In genomic region chr1:46036894-46037596, GRCh38 we compare ENCODE assay signal across 8 cellular contexts.
DNase-seq lines count a peak whose midpoint lies in the region; ATAC-seq and TF ChIP-seq lines count a peak whose summit lies in the region.

No MANE protein-coding gene starts in this region.

- peak; percentile 100 for TF ChIP-seq RAD21 in HCT116 (IDR thresholded peaks at IDR 0.05; ENCODE audit: low read depth)

- RAD21 ChIA-PET in HCT116 (lab: Charles Lee; ENCODE audit: low non-redundant PET in 1 of 2, low total read pairs in 2 of 2, uncharacterized antibody in 2 of 2, unreplicated experiment in 2 of 2) = no interaction called here

- H3K27ac ChIP-seq in CD8-positive, alpha-beta memory T cell (ENCODE audit: low read depth, low read length) = no peak overlapping the region
- H3K27ac ChIP-seq in HCT116 (ENCODE audit: low read depth, low read length) = no peak overlapping the region

- H3K4me3 Mint-ChIP-seq in CD8-positive, alpha-beta memory T cell = no peak overlapping the region

- H3K4me1 ChIP-seq in CD8-positive, alpha-beta memory T cell (ENCODE audit: insufficient read depth, low read length) = peaks cover 6% of the 10 kb centered on the region
- peaks cover 7 to 11% of the 10 kb centered on the region in 2 experiments; a peak in 3 of 4 replicates for H3K4me1 ChIP-seq in HCT116 (ENCODE audit: control insufficient read depth in 1 of 2, insufficient read depth in 2 of 2, low read length in 2 of 2)

- no peaks in the 10 kb centered on the region for H3K79me2 ChIP-seq in HCT116 (ENCODE audit: insufficient read depth, low read length)

- no peaks in the 10 kb centered on the region for H3K36me3 Mint-ChIP-seq in CD8-positive, alpha-beta memory T cell

- H3K4me2 ChIP-seq in HCT116 (ENCODE audit: low read length) = no peak overlapping the region

- no TSS peak for BruUV-seq in HCT116 (replicated peaks; lab: Mats Ljungman, UMichigan)

- no peaks in the 10 kb centered on the region for H3K27me3 Mint-ChIP-seq in CD8-positive, alpha-beta memory T cell

- H3K9me3 Mint-ChIP-seq in CD8-positive, alpha-beta memory T cell = no peaks in the 10 kb centered on the region

- H3K36me3 ChIP-seq in CD8-positive, alpha-beta memory T cell (ENCODE audit: insufficient read depth, low read length) = no peaks in the 10 kb centered on the region
- no peaks in the 10 kb centered on the region for H3K36me3 ChIP-seq in HCT116 (ENCODE audit: control insufficient read depth in 1 of 2, insufficient read depth in 2 of 2, low read length in 2 of 2)

- no peak overlapping the region for H3K4me3 ChIP-seq in CD8-positive, alpha-beta memory T cell (ENCODE audit: low read length)
- H3K4me3 ChIP-seq in HCT116 (replicated peaks in 1 of 2; ENCODE audit: low read depth in 1 of 2, low read length in 2 of 2) = no peak overlapping the region

- H3K9me3 ChIP-seq in CD8-positive, alpha-beta memory T cell (ENCODE audit: low read length) = no peaks in the 10 kb centered on the region
- H3K9me3 ChIP-seq in HCT116 (ENCODE audit: control insufficient read depth in 1 of 2, insufficient read depth in 1 of 2, low read depth in 1 of 2, low read length in 2 of 2) = no peaks in the 10 kb centered on the region

- no peaks in the 10 kb centered on the region for H3K27me3 ChIP-seq in CD8-positive, alpha-beta memory T cell (ENCODE audit: insufficient read depth, low read length, poor library complexity, severe bottlenecking)
- H3K27me3 ChIP-seq in HCT116 (ENCODE audit: insufficient read depth, low read length) = no peaks in the 10 kb centered on the region

- H3K27ac Mint-ChIP-seq in CD8-positive, alpha-beta memory T cell = no peak overlapping the region

- POLR2A ChIA-PET in CD8-positive, alpha-beta memory T cell (lab: Charles Lee) = no interaction called here
- POLR2A ChIA-PET in HCT116 (lab: Charles Lee) = interaction anchor here (1.4 kb wide), 1 partner anchor 146 kb away, joined by 4 read pairs; no protein-coding TSS in a partner anchor

- H4K20me1 ChIP-seq in HCT116 (ENCODE audit: insufficient read depth) = no peaks in the 10 kb centered on the region

- peak; percentile 67 to 86 (median 77) for DNase-seq in CD8-positive, alpha-beta memory T cell
- DNase-seq in HCT116 (ENCODE audit: low read depth, low spot score) (peak; percentile 63), NCI-H446 (lab: John Stamatoyannopoulos, UW) (peak; percentile 86 to 91), kidney glomerular epithelial cell (lab: John Stamatoyannopoulos, UW) (peak; percentile 59)
- peak; percentile 86 for DNase-seq in activated CD4-positive, CD25-positive, alpha-beta regulatory T cell treated with anti-CD3 and anti-CD28 coated beads, Interleukin-2, amount 50 U/mL, for 72 hours
- DNase-seq in central memory CD4-positive, alpha-beta T cell = peak; percentile 68
- peak; percentile 90 for DNase-seq in stimulated activated CD4-positive, alpha-beta T cell treated with anti-CD3 and anti-CD28 coated beads, Interleukin-2, amount 100 ng/mL, for 24 hours

- CTCF ChIA-PET in CD8-positive, alpha-beta memory T cell (lab: Charles Lee) = interaction anchor here (0.6 to 8.5 kb wide), 13 partner anchors 10 to 186 kb away, joined by 3 to 69 read pairs (median 5); partner anchors contain the start of gene TSPAN1
- CTCF ChIA-PET in HCT116 (lab: Charles Lee) = interaction anchor here (1.1 to 5.4 kb wide), 2 partner anchors 146 to 187 kb away, joined by 3 to 36 read pairs; no protein-coding TSS in a partner anchor

- H3K4me1 Mint-ChIP-seq in CD8-positive, alpha-beta memory T cell = no peaks in the 10 kb centered on the region

- TF ChIP-seq POLR2A in HCT116 (IDR thresholded peaks at IDR 0.05; ENCODE audit: borderline replicate concordance, extremely low read depth, insufficient read depth, insufficient read length) = no peak

- no peak overlapping the region for H3K9ac ChIP-seq in HCT116 (ENCODE audit: low read length)

- no peaks in the 10 kb centered on the region for H3K9me2 ChIP-seq in HCT116 (ENCODE audit: insufficient read depth)

- ATAC-seq in HCT116 (peak; percentile 85), HG03135 (IDR thresholded peaks at IDR 0.05; ENCODE audit: unreplicated experiment) (no peak)

- intact Hi-C loops in HCT116 (cut with micrococcal nuclease) = loop anchor here (1.0 to 5.0 kb wide), 3 partner anchors 142 to 310 kb away; no protein-coding TSS in a partner anchor

- H2AFZ ChIP-seq in HCT116 (ENCODE audit: low read depth, low read length, poor library complexity, severe bottlenecking) = no peak overlapping the region

- peak; percentile 96 to 98 (median 96) for TF ChIP-seq CTCF in HCT116 (IDR thresholded peaks at IDR 0.05 in 2 of 3, conservative IDR thresholded peaks at IDR 0.05 in 1 of 3; ENCODE audit: borderline replicate concordance in 1 of 3, insufficient read depth in 1 of 3, low read depth in 2 of 3, low read length in 2 of 3)

TF ChIP-seq in HCT116, 20 proteins besides CTCF, POLR2A, EP300 and RAD21:
- no peak for TF ChIP-seq JUND (IDR thresholded peaks at IDR 0.05)
- TF ChIP-seq ZNF274 (IDR thresholded peaks at IDR 0.05; ENCODE audit: low read depth, low read length) = no peak
- TF ChIP-seq SIN3A (IDR thresholded peaks at IDR 0.05; ENCODE audit: low read depth) = no peak
- TF ChIP-seq POLR2AphosphoS5 (IDR thresholded peaks at IDR 0.05; ENCODE audit: low read depth, low read length) = no peak; the same call in 1 of the 2 replicates
